Comparison of ENCODE assay signal across 8 cellular contexts in genomic region chr1:198655464-198656121, GRCh38. TPM values are rescaled to one million over a fixed set of nuclear protein-coding genes. Genes with fewer than 3 reads are reported as not detected.
DNase-seq lines count a peak whose midpoint lies in the region; ATAC-seq and TF ChIP-seq lines count a peak whose summit lies in the region.

No MANE protein-coding gene starts in this region.

- H3K36me3 Mint-ChIP-seq in naive B cell, result peaks cover under 1 to 6% of the 10 kb centered on the region in 2 donors
- no peaks in the 10 kb centered on the region for H3K36me3 Mint-ChIP-seq in progenitor cell of endocrine pancreas (ENCODE audit: insufficient read depth)

- H3K4me3 Mint-ChIP-seq in naive B cell, result peak overlapping the region in 5 of 8 donors; percentile 33 to 62 (median 45)
- H3K4me3 Mint-ChIP-seq in progenitor cell of endocrine pancreas (ENCODE audit: low read depth), result no peak overlapping the region

- H4K20me1 ChIP-seq in DND-41 (ENCODE audit: insufficient read depth, low read length), result no peaks in the 10 kb centered on the region

- peak; percentile 10; the same call in 1 of the 3 replicates for ATAC-seq in DND-41 (ENCODE audit: insufficient read depth, low read depth)
- ATAC-seq in GM21619 (IDR thresholded peaks at IDR 0.05; ENCODE audit: unreplicated experiment), result peak; percentile 29
- no peak for ATAC-seq in naive B cell (ENCODE audit: low read depth in 2 of 2)
- ATAC-seq in Right ventricle myocardium inferior, result no peak

- H3K4me1 Mint-ChIP-seq in naive B cell, result peaks cover 50 to 73% (median 66%) of the 10 kb centered on the region in 3 donors
- no peaks in the 10 kb centered on the region for H3K4me1 Mint-ChIP-seq in progenitor cell of endocrine pancreas (ENCODE audit: low read depth)

- peak overlapping the region; percentile 56 for H3K9ac ChIP-seq in DND-41 (ENCODE audit: low read depth, low read length)

- H3K27me3 Mint-ChIP-seq in naive B cell (no peaks in the 10 kb centered on the region), progenitor cell of endocrine pancreas (no peaks in the 10 kb centered on the region)

- H3K27me3 ChIP-seq in DND-41 (ENCODE audit: insufficient read depth, low read length, poor library complexity), result no peaks in the 10 kb centered on the region

- intact Hi-C loops in Right ventricle myocardium inferior (cut with DNase I), result no loop called here

- peak overlapping the region; percentile 80 to 94 (median 88) for H3K27ac Mint-ChIP-seq in naive B cell
- H3K27ac Mint-ChIP-seq in progenitor cell of endocrine pancreas, result no peak overlapping the region

- no peak for TF ChIP-seq CTCF in DND-41 (IDR thresholded peaks at IDR 0.05; ENCODE audit: borderline replicate concordance, extremely low read depth, low read length, poor library complexity, severe bottlenecking)
- no peak for TF ChIP-seq CTCF in progenitor cell of endocrine pancreas (IDR thresholded peaks at IDR 0.05; ENCODE audit: unreplicated experiment)

- H3K27ac ChIP-seq in DND-41 (ENCODE audit: low read length), result peak overlapping the region; percentile 90

- H3K79me2 ChIP-seq in DND-41 (ENCODE audit: insufficient read depth, low read length), result peaks cover 76% of the 10 kb centered on the region

- H3K9me3 ChIP-seq in DND-41 (ENCODE audit: insufficient read depth, low read length, severe bottlenecking), result no peaks in the 10 kb centered on the region

- peaks cover 83% of the 10 kb centered on the region for H3K4me1 ChIP-seq in DND-41 (ENCODE audit: insufficient read depth, low read length)

- H2AFZ ChIP-seq in DND-41 (ENCODE audit: low read depth, low read length), result peak overlapping the region; percentile 51

- no peak for DNase-seq in DND-41
- peak; percentile 5 for DNase-seq in UCSD-AML1 (lab: John Stamatoyannopoulos, UW; ENCODE audit: unreplicated experiment)
- DNase-seq in naive B cell, result no peak
- DNase-seq in SW480 (ENCODE audit: low spot score), result no peak
- DNase-seq in progenitor cell of endocrine pancreas (ENCODE audit: low spot score, unreplicated experiment), result no peak
- DNase-seq in HPDE6-E6E7 (ENCODE audit: extremely low spot score), result no peak
- no peak for DNase-seq in Right ventricle myocardium inferior (ENCODE audit: missing footprints)

- peak overlapping the region; percentile 63 for H3K4me2 ChIP-seq in DND-41 (ENCODE audit: insufficient read depth, low read length)

- H3K4me3 ChIP-seq in DND-41 (ENCODE audit: low read depth in 1 of 2, low read length in 2 of 2), result peak overlapping the region in 1 of 2 experiments; percentile 43; a peak in 2 of 4 replicates

- H3K36me3 ChIP-seq in DND-41 (ENCODE audit: insufficient read depth, low read length), result no peaks in the 10 kb centered on the region

- H3K9me3 Mint-ChIP-seq in naive B cell (no peaks in the 10 kb centered on the region), progenitor cell of endocrine pancreas (ENCODE audit: low read depth) (no peaks in the 10 kb centered on the region)

RNA-seq across cellular contexts. Expression of gene PTPRC, which starts 16.8 kb away (rescaled TPM):
- 1,000 to 10,000 TPM in 1 of 6 donors, 100 to 1,000 TPM in 5; 771 to 1,016 (median 851) TPM for polyA plus RNA-seq in naive B cell (ENCODE audit: low read depth in 6 of 6)
- not detected in 2 replicates for total RNA-seq in progenitor cell of endocrine pancreas
- total RNA-seq in Right ventricle myocardium inferior, result 9.7 TPM

Comparison
In these comparisons a context has a peak if more than half of its experiments do, and no peak if none do; other contexts are left out.
1. ATAC-seq: peak in DND-41 (single experiment) and GM21619 (single experiment); none in naive B cell (0 of 2) and Right ventricle myocardium inferior (single experiment).
2. RNA of gene PTPRC, which starts 16.8 kb away (total RNA-seq): 9.7 TPM in Right ventricle myocardium inferior (single experiment); not detected in progenitor cell of endocrine pancreas; every median in the first group is over 10 times any median in the second.